8 cellular contexts compared by ENCODE assay signal in genomic region chr18:23586249-23587196, GRCh38. TPM values are rescaled to one million over a fixed set of nuclear protein-coding genes. Genes with fewer than 3 reads are reported as not detected.
A peak's percentile ranks its signal among the peaks of the same experiment; 100 is the strongest.
DNase-seq lines count a peak whose midpoint lies in the region; ATAC-seq and TF ChIP-seq lines count a peak whose summit lies in the region.

Gene NPC1 (minus strand): TSS chr18:23586506. CDS start chr18:23586343, 163 bp downstream.

- intact Hi-C loops in activated B cell treated with CpG ODN at 0.5 μM for 24 hours (cut with micrococcal nuclease): loop anchor here (1.0 to 5.0 kb wide), 11 partner anchors 45 to 787 kb away; partner anchors contain the start of genes RIOK3 and RMC1

- CTCF ChIA-PET in activated B cell treated with CpG ODN at 0.5 μM for 24 hours (lab: Charles Lee): interaction anchor here (2.5 to 4.4 kb wide), 2 partner anchors 71 to 88 kb away, joined by 8 to 32 read pairs; no protein-coding TSS in a partner anchor

- H3K36me3 Mint-ChIP-seq in activated B cell treated with CpG ODN at 0.5 μM for 24 hours (ENCODE audit: low read depth): peaks cover 11% of the 10 kb centered on the region

- H3K9me3 Mint-ChIP-seq in activated B cell treated with CpG ODN at 0.5 μM for 24 hours: no peaks in the 10 kb centered on the region

- peaks cover 31% of the 10 kb centered on the region for H3K4me1 Mint-ChIP-seq in activated B cell treated with CpG ODN at 0.5 μM for 24 hours

- peak; percentile 69 for DNase-seq in AG09309 (ENCODE audit: low read depth)
- peak; percentile 95 for DNase-seq in NCI-H226
- DNase-seq in activated B cell treated with CpG ODN at 0.5 μM for 24 hours: peak; percentile 94
- DNase-seq in caudate nucleus (lab: John Stamatoyannopoulos, UW): peak; percentile 37 to 96 (median 87)
- peak; percentile 97 for DNase-seq in iris pigment epithelial cell (ENCODE audit: low read depth)
- peak; percentile 91 for DNase-seq in stimulated activated CD4-positive, alpha-beta T cell treated with anti-CD3 and anti-CD28 coated beads, Interleukin-12 subunit alpha, Interleukin-12 subunit beta, amount 100 ng/mL, for 4 hours

- peak within 1 kb of the TSS; percentile 98 for H3K4me3 ChIP-seq in AG09309 (ENCODE audit: control insufficient read depth, low read depth, low read length)

- peak within 1 kb of the TSS; percentile 99 for H3K27ac ChIP-seq in caudate nucleus (ENCODE audit: low read depth, low read length)

- H3K27ac Mint-ChIP-seq in activated B cell treated with CpG ODN at 0.5 μM for 24 hours: peak within 1 kb of the TSS; percentile 95

- no peaks in the 10 kb centered on the region for H3K27me3 Mint-ChIP-seq in activated B cell treated with CpG ODN at 0.5 μM for 24 hours

- ATAC-seq in GM18907 (IDR thresholded peaks at IDR 0.05; ENCODE audit: unreplicated experiment) (peak; percentile 93), HG03159 (IDR thresholded peaks at IDR 0.05; ENCODE audit: unreplicated experiment) (peak; percentile 88), activated B cell treated with CpG ODN at 0.5 μM for 24 hours (ENCODE audit: low read depth) (peak; percentile 88)

- peak within 1 kb of the TSS; percentile 91 for H3K4me3 Mint-ChIP-seq in activated B cell treated with CpG ODN at 0.5 μM for 24 hours

- POLR2A ChIA-PET in activated B cell treated with CpG ODN at 0.5 μM for 24 hours (lab: Charles Lee): interaction anchor here (0.6 to 2.9 kb wide), 7 partner anchors 23 to 615 kb away, joined by 3 to 12 read pairs (median 4); no protein-coding TSS in a partner anchor

- TF ChIP-seq CTCF in AG09309 (IDR thresholded peaks at IDR 0.05; ENCODE audit: control insufficient read depth, insufficient read depth, low read depth, low read length, missing control alignments): peak; percentile 85
- TF ChIP-seq CTCF in activated B cell treated with CpG ODN at 0.5 μM for 24 hours (IDR thresholded peaks at IDR 0.05): peak; percentile 39

RNA-seq across cellular contexts. Expression of gene NPC1, which starts in this region (rescaled TPM):
- total RNA-seq in activated B cell treated with CpG ODN at 0.5 μM for 24 hours: 31.9 and 36.5 TPM in 2 replicates

Comparison
In these comparisons a context has a peak if more than half of its experiments do, and no peak if none do; other contexts are left out.
1. Peak in every context shown above with its lines: DNase-seq, ATAC-seq, H3K4me3 ChIP-seq and H3K27ac ChIP-seq.